In the genomic region with DNA sequence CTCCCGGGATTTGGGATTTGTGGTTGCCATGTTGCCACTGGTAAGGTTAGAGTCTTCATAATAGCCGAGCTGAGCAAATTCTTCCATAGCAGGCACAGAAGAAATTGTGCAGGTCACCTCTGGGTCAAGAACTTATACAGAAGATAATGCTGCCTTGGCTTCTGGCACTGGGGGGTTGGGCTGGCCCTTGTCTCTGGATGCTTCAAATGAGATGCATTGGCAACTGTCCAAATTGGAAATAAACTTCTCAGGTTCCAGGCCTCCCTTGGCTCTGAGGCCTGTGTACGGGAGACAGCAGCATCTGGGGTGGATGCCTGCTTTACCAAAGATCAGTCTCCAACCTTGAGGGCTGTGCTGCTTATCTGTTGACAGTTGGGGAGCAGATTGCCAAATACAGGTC, we compare ENCODE assay signal across 13 cellular contexts. TPM values are rescaled to one million over a fixed set of nuclear protein-coding genes. Genes with fewer than 3 reads are reported as not detected.
DNase-seq lines count a peak whose midpoint lies in the region; TF ChIP-seq lines count a peak whose summit lies in the region.
"Had no signal": no experiment of that assay in that cellular context is flagged by ENCODE, and none has a peak within 500 bp of the region (broad histone marks: within the 10 kb centered on the region; RNA-seq: fewer than 3 reads in every experiment).

No MANE protein-coding gene starts in this region.

- no peak overlapping the region for H2BK5ac ChIP-seq in H9 (ENCODE audit: insufficient read length, low read length)

- no peak overlapping the region for H4K8ac ChIP-seq in H9 (replicated peaks; ENCODE audit: insufficient read length, low read depth, low read length)

- peak in 2 of 3 experiments; percentile 44 to 88 for DNase-seq in NCI-H1417 (lab: John Stamatoyannopoulos, UW)
- no peak for DNase-seq in NCI-H1417 treated with DMSO at 0.1 percent for 48 hours (lab: John Stamatoyannopoulos, UW)
- DNase-seq in NCI-H1105 (lab: John Stamatoyannopoulos, UW), result peak; percentile 68
- DNase-seq in NCI-H524 treated with DMSO at 0.1 percent for 48 hours (lab: John Stamatoyannopoulos, UW), result peak; percentile 92
- DNase-seq in iris pigment epithelial cell (ENCODE audit: low read depth), result peak; percentile 69
- no peak for DNase-seq in Peyer's patch
- DNase-seq in brain microvascular endothelial cell, result no peak
- no peak for DNase-seq in H9
- DNase-seq: activated CD8-positive, alpha-beta T cell treated with anti-CD3 and anti-CD28 coated beads, Interleukin-2, amount 10 ng/mL, durations not matched to agents 7 days and 5 days; CD8-positive, alpha-beta T cell; NK-92 treated with Interleukin-12 subunit alpha and Interleukin-12 subunit beta, amount 100 ng/mL, for 24 hours; pancreas had no signal

- H3K4me3 Mint-ChIP-seq in H9, result no peak overlapping the region
- H3K4me3 Mint-ChIP-seq: activated CD8-positive, alpha-beta T cell treated with anti-CD3 and anti-CD28 coated beads, Interleukin-2, amount 10 ng/mL, durations not matched to agents 7 days and 5 days; CD8-positive, alpha-beta T cell had no signal

- H3K9me3 ChIP-seq in Peyer's patch (no peaks in the 10 kb centered on the region), H9 (ENCODE audit: control insufficient read depth, low read depth, low read length) (no peaks in the 10 kb centered on the region)
- H3K9me3 ChIP-seq: HAP-1, pancreas had no signal

- no peak overlapping the region for H3K27ac Mint-ChIP-seq in H9
- H3K27ac Mint-ChIP-seq: activated CD8-positive, alpha-beta T cell treated with anti-CD3 and anti-CD28 coated beads, Interleukin-2, amount 10 ng/mL, durations not matched to agents 7 days and 5 days; CD8-positive, alpha-beta T cell had no signal

- H3K23me2 ChIP-seq in H9 (ENCODE audit: insufficient read length, low read depth, low read length, poor library complexity, severe bottlenecking), result no peaks in the 10 kb centered on the region

- H2AK5ac ChIP-seq in H9 (ENCODE audit: insufficient read length, low read length), result no peak overlapping the region

- H3K4me1 Mint-ChIP-seq in H9, result peaks cover 0 to 6% of the 10 kb centered on the region in 2 experiments; a peak in 1 of 4 replicates

- H4K20me1 ChIP-seq in H9 (ENCODE audit: control insufficient read depth, insufficient read depth, insufficient read length), result no peaks in the 10 kb centered on the region

- no peak overlapping the region for H2BK15ac ChIP-seq in H9 (ENCODE audit: low read depth, low read length)

- H4K5ac ChIP-seq in H9 (ENCODE audit: insufficient read length, low read depth, low read length), result no peak overlapping the region

- no CpG with 5 or more reads among the region's 3 CpGs for WGBS in H9 (ENCODE audit: extremely low coverage, insufficient read length, low lambda C conversion rate)

- no peak overlapping the region for H3K4ac ChIP-seq in H9 (ENCODE audit: low read depth, low read length)

- H3K4me2 ChIP-seq in H9 (ENCODE audit: insufficient read depth, insufficient read length, low read length), result no peak overlapping the region

- no peak overlapping the region for H2AFZ ChIP-seq in H9 (ENCODE audit: low read length)

- no peak overlapping the region for H2BK20ac ChIP-seq in H9 (ENCODE audit: low read depth, low read length, poor library complexity, severe bottlenecking)

- no peaks in the 10 kb centered on the region for H3K9me3 Mint-ChIP-seq in H9
- H3K9me3 Mint-ChIP-seq: CD8-positive, alpha-beta T cell had no signal

- H3K18ac ChIP-seq in H9 (ENCODE audit: insufficient read length, low read depth, low read length), result no peak overlapping the region

- no peak for TF ChIP-seq POLR2A in Peyer's patch (IDR thresholded peaks at IDR 0.05)

- no peaks in the 10 kb centered on the region for H3K79me1 ChIP-seq in H9 (ENCODE audit: insufficient read depth, low read depth, low read length, poor library complexity, severe bottlenecking)

- TF ChIP-seq CTCF in Peyer's patch (IDR thresholded peaks at IDR 0.05) (no peak), brain microvascular endothelial cell (IDR thresholded peaks at IDR 0.05; ENCODE audit: low read depth, low read length, missing control alignments) (no peak), H9 (conservative IDR thresholded peaks at IDR 0.05) (no peak)

- H3K9ac ChIP-seq in H9 (ENCODE audit: extremely low read depth, insufficient read length, low read length), result no peak overlapping the region

- no peaks in the 10 kb centered on the region for H3K36me3 ChIP-seq in Peyer's patch
- no peaks in the 10 kb centered on the region for H3K36me3 ChIP-seq in brain microvascular endothelial cell (replicated peaks)
- H3K36me3 ChIP-seq: HAP-1, pancreas had no signal

- H3K27me3 Mint-ChIP-seq in H9 (ENCODE audit: low read depth), result no peaks in the 10 kb centered on the region

- H3K27me3 ChIP-seq in Peyer's patch (no peaks in the 10 kb centered on the region), brain microvascular endothelial cell (replicated peaks) (no peaks in the 10 kb centered on the region), H9 (ENCODE audit: insufficient read depth, low read length) (no peaks in the 10 kb centered on the region)
- H3K27me3 ChIP-seq: pancreas had no signal

- H2BK120ac ChIP-seq in H9 (ENCODE audit: low read depth, low read length, poor library complexity, severe bottlenecking), result no peak overlapping the region

- H3K4me3 ChIP-seq in Peyer's patch (no peak overlapping the region), brain microvascular endothelial cell (ENCODE audit: low read depth, low read length) (no peak overlapping the region)
- H3K4me3 ChIP-seq: HAP-1, pancreas had no signal

- H3K4me1 ChIP-seq in Peyer's patch, result no peaks in the 10 kb centered on the region
- H3K4me1 ChIP-seq in H9 (ENCODE audit: insufficient read depth, low read length), result no peaks in the 10 kb centered on the region
- H3K4me1 ChIP-seq: HAP-1, pancreas had no signal

- no peak overlapping the region for H2BK12ac ChIP-seq in H9 (ENCODE audit: insufficient read length, low read depth, low read length)

- no peak overlapping the region for H3K56ac ChIP-seq in H9 (ENCODE audit: insufficient read length, low read depth, low read length)

- H4K91ac ChIP-seq in H9 (ENCODE audit: insufficient read length, low read depth, low read length), result no peak overlapping the region

- no peak overlapping the region for H3K27ac ChIP-seq in Peyer's patch
- no peak overlapping the region for H3K27ac ChIP-seq in brain microvascular endothelial cell
- no peak overlapping the region for H3K27ac ChIP-seq in H9 (ENCODE audit: insufficient read length, low read depth, low read length)
- H3K27ac ChIP-seq: pancreas had no signal

- H3K79me2 ChIP-seq in H9 (ENCODE audit: insufficient read depth, low read length), result no peaks in the 10 kb centered on the region

- no peak overlapping the region for H3K23ac ChIP-seq in H9 (ENCODE audit: insufficient read length, low read depth, low read length)

- in situ Hi-C loops in brain microvascular endothelial cell (cut with HindIII; ENCODE audit: low pct_ligation_motif_present, low sequenced_read_pairs), result no loop called here

- H3K14ac ChIP-seq in H9 (ENCODE audit: insufficient read depth, low read length), result no peak overlapping the region

- no peak overlapping the region for H3T11ph ChIP-seq in H9 (ENCODE audit: low read length)

- peaks cover 0 to 8% (median 0%) of the 10 kb centered on the region in 3 experiments; a peak in 1 of 7 replicates for H3K36me3 Mint-ChIP-seq in H9 (ENCODE audit: insufficient read depth in 1 of 3, low read depth in 3 of 3)
- H3K36me3 Mint-ChIP-seq: CD8-positive, alpha-beta T cell had no signal

RNA-seq across cellular contexts. Expression of a gene that starts 26.2 kb away (rescaled TPM):
- total RNA-seq in Peyer's patch (10 to 100 TPM; 60.2 to 89.1 (median 76.2) TPM), H9 (2021) (46.9 and 48.1 TPM in 2 replicates)

Comparison
In these comparisons a context has a peak if more than half of its experiments do, and no peak if none do; other contexts are left out.
1. DNase-seq: peak in NCI-H1417 (2 of 3), NCI-H1105 (single experiment), NCI-H524 treated with DMSO at 0.1 percent for 48 hours (single experiment) and iris pigment epithelial cell (single experiment); none in NCI-H1417 treated with DMSO at 0.1 percent for 48 hours (single experiment), Peyer's patch (0 of 3), brain microvascular endothelial cell (single experiment) and H9 (single experiment).